Comparison of ENCODE assay signal across 22 cellular contexts in the genomic region with DNA sequence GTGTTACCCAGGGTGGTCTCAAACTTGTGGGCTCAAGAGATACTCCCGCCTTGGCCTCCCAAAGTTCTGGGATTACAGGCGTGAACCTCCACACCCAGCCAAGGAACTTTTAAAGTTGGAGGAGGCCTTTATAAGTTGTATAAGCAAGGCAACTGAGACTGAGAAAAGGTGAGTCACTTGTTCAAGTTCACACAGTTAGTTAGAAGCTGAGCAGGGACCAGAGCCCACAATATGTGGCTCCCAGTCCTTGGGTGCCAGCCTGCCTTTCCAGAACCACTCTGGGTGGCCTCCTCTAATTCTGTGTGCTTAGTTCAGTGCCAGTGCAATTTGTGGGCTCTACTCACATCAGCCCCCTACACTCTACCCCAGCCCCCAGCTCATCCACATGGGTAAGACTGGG. TPM values are rescaled to one million over a fixed set of nuclear protein-coding genes. Genes with fewer than 3 reads are reported as not detected.
DNase-seq lines count a peak whose midpoint lies in the region; ATAC-seq lines count a peak whose summit lies in the region.
"Had no signal": no experiment of that assay in that cellular context is flagged by ENCODE, and none has a peak within 500 bp of the region (broad histone marks: within the 10 kb centered on the region; RNA-seq: fewer than 3 reads in every experiment).

No MANE protein-coding gene starts in this region.

- WGBS in neuronal stem cell (ENCODE audit: extremely low coverage in 2 of 2, insufficient read length in 2 of 2, insufficient replicate concordance in 1 of 2), 2 donors = no CpG with 5 or more reads among the region's 2 CpGs

- no peak overlapping the region for H3K4me3 ChIP-seq in neuronal stem cell (ENCODE audit: low read length in 2 of 2)
- H3K4me3 ChIP-seq: Peyer's patch had no signal

- H3K27ac Mint-ChIP-seq in activated T-cell treated with anti-CD3 and anti-CD28 coated beads, Interleukin-2, amount 50 U/mL, for 24 hours = peak overlapping the region; percentile 2
- peak overlapping the region in 1 of 2 donors; percentile 49 for H3K27ac Mint-ChIP-seq in stimulated activated naive CD8-positive, alpha-beta T cell treated with anti-CD3 and anti-CD28 coated beads, Interleukin-15, amount 100 ng/mL, for 72 hours

- no peaks in the 10 kb centered on the region for H3K36me3 Mint-ChIP-seq in activated T-cell treated with anti-CD3 and anti-CD28 coated beads, Interleukin-2, amount 50 U/mL, for 24 hours (ENCODE audit: low read depth)
- H3K36me3 Mint-ChIP-seq: CD4-positive, alpha-beta memory T cell had no signal

- no peaks in the 10 kb centered on the region for H3K27me3 Mint-ChIP-seq in activated T-cell treated with anti-CD3 and anti-CD28 coated beads, Interleukin-2, amount 50 U/mL, for 24 hours
- no peaks in the 10 kb centered on the region for H3K27me3 Mint-ChIP-seq in stimulated activated naive CD8-positive, alpha-beta T cell treated with anti-CD3 and anti-CD28 coated beads, Interleukin-15, amount 100 ng/mL, for 72 hours
- H3K27me3 Mint-ChIP-seq: CD4-positive, alpha-beta memory T cell had no signal

- no peak overlapping the region for H3K4ac ChIP-seq in neuronal stem cell (ENCODE audit: low read length)

- H4K8ac ChIP-seq in neuronal stem cell (ENCODE audit: low read depth, low read length) = no peak overlapping the region

- H3K9me3 ChIP-seq in neuronal stem cell (replicated peaks in 1 of 2; ENCODE audit: control insufficient read depth in 2 of 2, insufficient read depth in 1 of 2, low read depth in 1 of 2, low read length in 2 of 2) = no peaks in the 10 kb centered on the region
- H3K9me3 ChIP-seq: Peyer's patch had no signal

- H2BK12ac ChIP-seq in neuronal stem cell (ENCODE audit: low read length) = no peak overlapping the region

- no peak overlapping the region for H2BK120ac ChIP-seq in neuronal stem cell (ENCODE audit: low read depth, low read length)

- peaks cover 21% of the 10 kb centered on the region for H3K4me1 Mint-ChIP-seq in activated T-cell treated with anti-CD3 and anti-CD28 coated beads, Interleukin-2, amount 50 U/mL, for 24 hours (ENCODE audit: low read depth)
- H3K4me1 Mint-ChIP-seq in stimulated activated naive CD8-positive, alpha-beta T cell treated with anti-CD3 and anti-CD28 coated beads, Interleukin-15, amount 100 ng/mL, for 72 hours = peaks cover 19% of the 10 kb centered on the region

- no peaks in the 10 kb centered on the region for H3K79me1 ChIP-seq in neuronal stem cell (ENCODE audit: low read depth, low read length)

- H3K4me2 ChIP-seq in neuronal stem cell (ENCODE audit: insufficient read depth, low read length, poor library complexity, severe bottlenecking) = no peak overlapping the region

- H2BK15ac ChIP-seq in neuronal stem cell (ENCODE audit: low read length) = no peak overlapping the region

- H3K4me1 ChIP-seq in neuronal stem cell (ENCODE audit: control insufficient read depth in 2 of 2, insufficient read depth in 1 of 2, low read depth in 1 of 2, low read length in 2 of 2) = peaks cover 14 to 19% of the 10 kb centered on the region in 2 donors
- H3K4me1 ChIP-seq: Peyer's patch had no signal

- peak; percentile 42 for ATAC-seq in stimulated activated naive CD8-positive, alpha-beta T cell treated with anti-CD3 and anti-CD28 coated beads, Interleukin-15, amount 100 ng/mL, for 72 hours
- ATAC-seq in stimulated activated naive CD8-positive, alpha-beta T cell treated with anti-CD3 and anti-CD28 coated beads, Interleukin-15, Interleukin-2, amounts not matched to agents 100 U/mL and 50 U/mL, for 24 hours = no peak

- no peak overlapping the region for H3K18ac ChIP-seq in neuronal stem cell (ENCODE audit: low read length)

- H3K9ac ChIP-seq in neuronal stem cell (ENCODE audit: low read depth, low read length, poor library complexity) = no peak overlapping the region

- no peak overlapping the region for H2AFZ ChIP-seq in neuronal stem cell (ENCODE audit: low read length)

- peak overlapping the region; percentile 59 for H2BK5ac ChIP-seq in neuronal stem cell (ENCODE audit: low read length)

- H4K91ac ChIP-seq in neuronal stem cell (ENCODE audit: low read depth, low read length, poor library complexity) = no peak overlapping the region

- no peak overlapping the region for H3K4me3 Mint-ChIP-seq in activated T-cell treated with anti-CD3 and anti-CD28 coated beads, Interleukin-2, amount 50 U/mL, for 24 hours
- no peak overlapping the region for H3K4me3 Mint-ChIP-seq in stimulated activated naive CD8-positive, alpha-beta T cell treated with anti-CD3 and anti-CD28 coated beads, Interleukin-15, amount 100 ng/mL, for 72 hours
- H3K4me3 Mint-ChIP-seq: CD4-positive, alpha-beta memory T cell had no signal

- H3K14ac ChIP-seq in neuronal stem cell (ENCODE audit: low read length) = no peak overlapping the region

- no peaks in the 10 kb centered on the region for H3K36me3 ChIP-seq in neuronal stem cell (replicated peaks in 1 of 2; ENCODE audit: control insufficient read depth in 2 of 2, insufficient read depth in 2 of 2, low read length in 2 of 2)

- no peak overlapping the region for H3K23ac ChIP-seq in neuronal stem cell (ENCODE audit: low read depth, low read length, poor library complexity)

- peak overlapping the region; percentile 25 for H2AK5ac ChIP-seq in neuronal stem cell (ENCODE audit: low read depth, low read length)

- DNase-seq in activated T-cell treated with anti-CD3 and anti-CD28 coated beads, Interleukin-2, amount 50 U/mL, for 24 hours = no peak
- DNase-seq in activated T-cell treated with anti-CD3 and anti-CD28 coated beads, Interleukin-2, amount 50 U/mL, for 48 hours = no peak
- DNase-seq in stimulated activated naive CD8-positive, alpha-beta T cell treated with anti-CD3 and anti-CD28 coated beads, Interleukin-15, amount 100 ng/mL, for 72 hours = no peak
- DNase-seq in stimulated activated naive CD8-positive, alpha-beta T cell treated with anti-CD3 and anti-CD28 coated beads, Interleukin-15, Interleukin-2, amounts not matched to agents 100 U/mL and 50 U/mL, for 24 hours = no peak
- DNase-seq in neuronal stem cell (ENCODE audit: low spot score) (no peak), NCI-H748 treated with DMSO at 0.1 percent for 48 hours (lab: John Stamatoyannopoulos, UW) (no peak), amniotic stem cell (lab: John Stamatoyannopoulos, UW) (no peak)
- DNase-seq: C1 segment of cervical spinal cord; CD4-positive, alpha-beta memory T cell; COR-L47; DMS53; H7; NCI-H1048; NCI-H1417; NCI-H1694; NCI-H2029 treated with DMSO at 0.1 percent for 48 hours; NCI-H446 treated with DMSO at 0.1 percent for 48 hours; NCI-H526; Peyer's patch; SHP77 treated with DMSO at 0.1 percent for 48 hours had no signal

- no peaks in the 10 kb centered on the region for H3K9me3 Mint-ChIP-seq in activated T-cell treated with anti-CD3 and anti-CD28 coated beads, Interleukin-2, amount 50 U/mL, for 24 hours
- no peaks in the 10 kb centered on the region for H3K9me3 Mint-ChIP-seq in stimulated activated naive CD8-positive, alpha-beta T cell treated with anti-CD3 and anti-CD28 coated beads, Interleukin-15, amount 100 ng/mL, for 72 hours
- H3K9me3 Mint-ChIP-seq: CD4-positive, alpha-beta memory T cell had no signal

- no peak overlapping the region for H3K27ac ChIP-seq in neuronal stem cell (replicated peaks; ENCODE audit: low read length)
- H3K27ac ChIP-seq: HL-60, Peyer's patch had no signal

- no peaks in the 10 kb centered on the region for H3K27me3 ChIP-seq in neuronal stem cell (ENCODE audit: control insufficient read depth in 3 of 3, insufficient read depth in 3 of 3, low read depth in 1 of 3, low read length in 3 of 3)
- H3K27me3 ChIP-seq: Peyer's patch had no signal

RNA-seq across cellular contexts. Expression of gene RAB25, which starts 3.7 kb away (rescaled TPM):
- polyA plus RNA-seq in neuronal stem cell (2013, experiment 1 of 2) = 3.3 TPM
- polyA plus RNA-seq in neuronal stem cell (2013, experiment 2 of 2) = 3.4 TPM
- polyA plus RNA-seq: AG04450 had no signal

RNA-seq across cellular contexts. Expression of gene LAMTOR2, which starts 10.0 kb away (rescaled TPM):
- polyA plus RNA-seq in neuronal stem cell (2013, experiment 1 of 2) = 81.9 TPM
- 81.2 TPM for polyA plus RNA-seq in neuronal stem cell (2013, experiment 2 of 2)

RNA-seq across cellular contexts. Expression of gene UBQLN4, which starts 11.0 kb away (rescaled TPM):
- polyA plus RNA-seq in neuronal stem cell (2013, experiment 1 of 2) = 54.3 TPM
- 51.2 TPM for polyA plus RNA-seq in neuronal stem cell (2013, experiment 2 of 2)

RNA-seq across cellular contexts. Expression of gene MEX3A, which starts 17.6 kb away (rescaled TPM):
- polyA plus RNA-seq in neuronal stem cell (2013, experiment 1 of 2) = 72.9 TPM
- 75.1 TPM for polyA plus RNA-seq in neuronal stem cell (2013, experiment 2 of 2)
- polyA plus RNA-seq: CD4-positive, alpha-beta memory T cell had no signal

RNA-seq across cellular contexts. Expression of gene SSR2, which starts 43.9 kb away (rescaled TPM):
- polyA plus RNA-seq in neuronal stem cell (2013, experiment 1 of 2) = 352 TPM
- polyA plus RNA-seq in neuronal stem cell (2013, experiment 2 of 2) = 349 TPM
